Comparison of ENCODE assay signal across 7 cellular contexts in genomic region chr19:4456566-4456842, GRCh38.
DNase-seq lines count a peak whose midpoint lies in the region; ATAC-seq and TF ChIP-seq lines count a peak whose summit lies in the region.

No MANE protein-coding gene starts in this region.

- ATAC-seq in HG02678 (IDR thresholded peaks at IDR 0.05; ENCODE audit: unreplicated experiment) (no peak), HG03521 (IDR thresholded peaks at IDR 0.05; ENCODE audit: unreplicated experiment) (no peak)

- H3K4me3 ChIP-seq in retinal pigment epithelial cell (ENCODE audit: low read length) = peak overlapping the region; percentile 92

- no peak for TF ChIP-seq CTCF in retinal pigment epithelial cell (conservative IDR thresholded peaks at IDR 0.05; ENCODE audit: low read depth, low read length)

- peak; percentile 23 for DNase-seq in GDM1 (lab: John Stamatoyannopoulos, UW)
- DNase-seq in NCI-H1092 treated with DMSO at 0.1 percent for 48 hours (lab: John Stamatoyannopoulos, UW) = peak; percentile 21
- DNase-seq in amniotic stem cell (lab: John Stamatoyannopoulos, UW) = peak; percentile 22
- peak; percentile 72 for DNase-seq in hepatic stellate cell (ENCODE audit: low spot score)
- no peak for DNase-seq in retinal pigment epithelial cell (ENCODE audit: low read depth)
